Comparison of ENCODE assay signal across 25 cellular contexts in the genomic region with DNA sequence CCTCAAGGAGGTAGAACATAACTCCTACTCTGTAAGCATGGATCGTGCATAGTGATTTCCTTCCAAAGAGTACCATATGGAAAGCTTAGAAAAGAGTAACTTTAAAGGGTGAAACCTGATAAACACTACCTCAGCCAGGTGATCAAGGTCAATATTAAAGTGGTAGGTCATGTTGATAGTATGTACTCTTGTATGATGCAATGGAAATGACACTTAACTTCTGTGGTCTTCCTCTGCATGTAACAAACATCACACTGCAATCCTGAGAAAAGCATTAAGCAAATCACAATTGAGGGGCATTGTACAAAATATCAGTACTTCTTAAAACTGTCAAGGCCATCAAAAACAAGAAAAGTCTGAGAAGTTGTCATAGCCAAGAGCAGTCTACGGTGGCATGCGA.
"Had no signal": no experiment of that assay in that cellular context is flagged by ENCODE, and none has a peak within 500 bp of the region (broad histone marks: within the 10 kb centered on the region; RNA-seq: fewer than 3 reads in every experiment).

No MANE protein-coding gene starts in this region.

- ATAC-seq: effector memory CD8-positive, alpha-beta T cell; esophagus mucosa; gastrocnemius medialis; heart right ventricle; left cardiac atrium; lower lobe of right lung; mucosa of descending colon; naive thymus-derived CD8-positive, alpha-beta T cell had no signal

- FAIRE-seq: endometrium, islet of Langerhans, keratinocyte had no signal

- H3K27me3 ChIP-seq: colonic mucosa, esophagus squamous epithelium, gastrocnemius medialis, heart right ventricle had no signal

- H3K36me3 ChIP-seq: colonic mucosa, esophagus squamous epithelium, gastrocnemius medialis, heart right ventricle, left ventricle myocardium inferior, lower lobe of right lung had no signal

- DNase-seq: colonic mucosa; cortex of kidney; effector CD8-positive, alpha-beta T cell; effector memory CD8-positive, alpha-beta T cell; endodermal cell; erythroblast; esophagus squamous epithelium; foreskin fibroblast; foreskin melanocyte; gastrocnemius medialis; glutamatergic neuron; head of caudate nucleus; heart right ventricle; hippocampal formation; left cardiac atrium; left ventricle myocardium inferior; lower lobe of right lung; mucosa of descending colon; naive B cell; naive thymus-derived CD8-positive, alpha-beta T cell had no signal

- H3K9me3 ChIP-seq: colonic mucosa, esophagus squamous epithelium, gastrocnemius medialis, lower lobe of right lung, mucosa of descending colon had no signal

- H3K4me1 ChIP-seq: colonic mucosa, esophagus squamous epithelium, gastrocnemius medialis, heart right ventricle, left ventricle myocardium inferior, lower lobe of right lung had no signal

- H3K27ac ChIP-seq: colonic mucosa, epithelial cell of prostate, esophagus squamous epithelium, gastrocnemius medialis, heart right ventricle, left ventricle myocardium inferior, lower lobe of right lung had no signal

- H3K4me3 ChIP-seq: colonic mucosa, esophagus squamous epithelium, gastrocnemius medialis, heart right ventricle, left ventricle myocardium inferior, lower lobe of right lung, mucosa of descending colon had no signal
